ENCODE assay signal across 10 cellular contexts in genomic region chr6:122783401-122783800, GRCh38. TPM values are rescaled to one million over a fixed set of nuclear protein-coding genes. Genes with fewer than 3 reads are reported as not detected.
"Had no signal": no experiment of that assay in that cellular context is flagged by ENCODE, and none has a peak within 500 bp of the region (broad histone marks: within the 10 kb centered on the region; RNA-seq: fewer than 3 reads in every experiment).

No MANE protein-coding gene starts in this region.

- FAIRE-seq: HTR-8/SVneo had no signal

- H3K9me3 ChIP-seq: HAP-1 had no signal

- H3K4me3 ChIP-seq: HAP-1 had no signal

- ATAC-seq: HCT116 had no signal

- DNase-seq: GOT3, H7, HFFc6, KG1 had no signal

- H3K4me1 ChIP-seq: HAP-1 had no signal

- H3K36me3 ChIP-seq: HAP-1 had no signal

RNA-seq across cellular contexts. Expression of gene FABP7, which starts 3.9 kb away (rescaled TPM):
- total RNA-seq: H4, HFFc6, HT-29 had no signal
- polyA plus RNA-seq: IgD-negative memory B cell had no signal
